9 cellular contexts compared by ENCODE assay signal in genomic region chr10:75043256-75044121, GRCh38.
DNase-seq lines count a peak whose midpoint lies in the region; ATAC-seq and TF ChIP-seq lines count a peak whose summit lies in the region.
"Had no signal": no experiment of that assay in that cellular context is flagged by ENCODE, and none has a peak within 500 bp of the region (broad histone marks: within the 10 kb centered on the region; RNA-seq: fewer than 3 reads in every experiment).

No MANE protein-coding gene starts in this region.

- TF ChIP-seq CTCF in natural killer cell (IDR thresholded peaks at IDR 0.05) (no peak), uterus (IDR thresholded peaks at IDR 0.05) (no peak)

- H3K9me3 ChIP-seq in uterus: no peaks in the 10 kb centered on the region

- intact Hi-C loops in Right ventricle myocardium inferior (cut with DNase I) (no loop called here), Right ventricle myocardium superior (cut with DNase I) (no loop called here), natural killer cell (cut with micrococcal nuclease) (no loop called here), uterus (cut with DNase I; ENCODE audit: low total_unique reads) (no loop called here)

- peaks cover 5% of the 10 kb centered on the region for H3K27me3 Mint-ChIP-seq in activated naive CD8-positive, alpha-beta T cell
- no peaks in the 10 kb centered on the region for H3K27me3 Mint-ChIP-seq in natural killer cell (ENCODE audit: low read depth in 2 of 2)

- DNase-seq in Right ventricle myocardium inferior (ENCODE audit: missing footprints) (no peak), Right ventricle myocardium superior (no peak), natural killer cell (peak; percentile 16), uterus (no peak), NCI-H2227 treated with DMSO at 0.1 percent for 48 hours (lab: John Stamatoyannopoulos, UW) (no peak)

- no peaks in the 10 kb centered on the region for H3K36me3 ChIP-seq in uterus

- no peak for TF ChIP-seq POLR2A in uterus (IDR thresholded peaks at IDR 0.05)

- no peaks in the 10 kb centered on the region for H3K36me3 Mint-ChIP-seq in activated naive CD8-positive, alpha-beta T cell
- no peaks in the 10 kb centered on the region for H3K36me3 Mint-ChIP-seq in natural killer cell

- peak overlapping the region; percentile 65 to 73 for H3K27ac ChIP-seq in uterus

- ATAC-seq in Right ventricle myocardium inferior (peak; percentile 30), Right ventricle myocardium superior (ENCODE audit: poor library complexity) (no peak), natural killer cell (peak; percentile 74 to 88 (median 80)), GM21576 (IDR thresholded peaks at IDR 0.05; ENCODE audit: unreplicated experiment) (no peak), HG03280 (IDR thresholded peaks at IDR 0.05; ENCODE audit: unreplicated experiment) (no peak)
- ATAC-seq: Panc1 had no signal

- peaks cover 0 to 2% of the 10 kb centered on the region in 2 donors for H3K4me1 ChIP-seq in uterus

- H3K27ac Mint-ChIP-seq in activated naive CD8-positive, alpha-beta T cell: peak overlapping the region; percentile 16
- no peak overlapping the region for H3K27ac Mint-ChIP-seq in natural killer cell

- no peaks in the 10 kb centered on the region for H3K9me3 Mint-ChIP-seq in activated naive CD8-positive, alpha-beta T cell (ENCODE audit: low read depth)
- no peaks in the 10 kb centered on the region for H3K9me3 Mint-ChIP-seq in natural killer cell

- H3K4me3 Mint-ChIP-seq in activated naive CD8-positive, alpha-beta T cell: peak overlapping the region; percentile 57
- peak overlapping the region; percentile 74 for H3K4me3 Mint-ChIP-seq in natural killer cell

- H3K27me3 ChIP-seq in uterus: no peaks in the 10 kb centered on the region

- peaks cover 19% of the 10 kb centered on the region for H3K4me1 Mint-ChIP-seq in activated naive CD8-positive, alpha-beta T cell (ENCODE audit: low read depth)
- H3K4me1 Mint-ChIP-seq in natural killer cell: peaks cover 7 to 10% of the 10 kb centered on the region in 2 donors

- no peak overlapping the region for H3K4me3 ChIP-seq in uterus

Comparison
In these comparisons a context has a peak if more than half of its experiments do, and no peak if none do; other contexts are left out.
1. ATAC-seq: peak in Right ventricle myocardium inferior (single experiment) and natural killer cell (3 of 3); none in Right ventricle myocardium superior (single experiment), GM21576 (single experiment) and HG03280 (single experiment).